Comparison of ENCODE assay signal across 8 cellular contexts in genomic region chr7:106110238-106110560, GRCh38. TPM values are rescaled to one million over a fixed set of nuclear protein-coding genes. Genes with fewer than 3 reads are reported as not detected.
A peak's percentile ranks its signal among the peaks of the same experiment; 100 is the strongest.
DNase-seq lines count a peak whose midpoint lies in the region; ATAC-seq and TF ChIP-seq lines count a peak whose summit lies in the region.

No MANE protein-coding gene starts in this region.

- H3K4me1 Mint-ChIP-seq in CD4-positive, CD25-positive, alpha-beta regulatory T cell: peaks cover 26 to 70% (median 46%) of the 10 kb centered on the region in 4 donors
- peaks cover 40% of the 10 kb centered on the region for H3K4me1 Mint-ChIP-seq in HFFc6 (ENCODE audit: low read depth)
- H3K4me1 Mint-ChIP-seq in natural killer cell: peaks cover 32 to 38% of the 10 kb centered on the region in 2 donors

- H3K9me3 ChIP-seq in CD4-positive, CD25-positive, alpha-beta regulatory T cell (ENCODE audit: control insufficient read depth in 2 of 2, low read length in 2 of 2): no peaks in the 10 kb centered on the region

- peak overlapping the region; percentile 87 for H3K4me3 ChIP-seq in CD4-positive, CD25-positive, alpha-beta regulatory T cell (ENCODE audit: low read depth, low read length)
- no peak overlapping the region for H3K4me3 ChIP-seq in astrocyte of the spinal cord (ENCODE audit: low read depth, low read length)

- intact Hi-C loops in natural killer cell (cut with micrococcal nuclease): loop anchor here (2.0 to 10.0 kb wide), 3 partner anchors 39 to 175 kb away; partner anchors contain the start of gene NAMPT

- peaks cover 47% of the 10 kb centered on the region for H3K4me1 ChIP-seq in CD4-positive, CD25-positive, alpha-beta regulatory T cell (ENCODE audit: control insufficient read depth, insufficient read depth, low read length, poor library complexity, severe bottlenecking)

- in situ Hi-C loops in astrocyte of the spinal cord (cut with HindIII; ENCODE audit: low sequenced_read_pairs): no loop called here

- no peak for TF ChIP-seq CTCF in HFFc6 (IDR thresholded peaks at IDR 0.05)
- TF ChIP-seq CTCF in astrocyte of the spinal cord (IDR thresholded peaks at IDR 0.05; ENCODE audit: low read depth, low read length): no peak
- TF ChIP-seq CTCF in natural killer cell (IDR thresholded peaks at IDR 0.05): no peak

- DNase-seq in CD4-positive, CD25-positive, alpha-beta regulatory T cell: no peak
- DNase-seq in HFFc6 (no peak), astrocyte of the spinal cord (ENCODE audit: low read depth, low spot score) (peak; percentile 9), natural killer cell (no peak), NCI-H1105 (lab: John Stamatoyannopoulos, UW) (no peak), amygdala (lab: John Stamatoyannopoulos, UW) (no peak)

- no peaks in the 10 kb centered on the region for H3K9me3 Mint-ChIP-seq in CD4-positive, CD25-positive, alpha-beta regulatory T cell
- H3K9me3 Mint-ChIP-seq in HFFc6: no peaks in the 10 kb centered on the region
- H3K9me3 Mint-ChIP-seq in natural killer cell: no peaks in the 10 kb centered on the region

- no peaks in the 10 kb centered on the region for H3K27me3 ChIP-seq in CD4-positive, CD25-positive, alpha-beta regulatory T cell (ENCODE audit: control insufficient read depth, insufficient read depth, low read length)

- H3K27ac Mint-ChIP-seq in CD4-positive, CD25-positive, alpha-beta regulatory T cell: peak overlapping the region; percentile 6 to 44 (median 42)
- peak overlapping the region; percentile 14 for H3K27ac Mint-ChIP-seq in HFFc6
- H3K27ac Mint-ChIP-seq in natural killer cell: peak overlapping the region in 1 of 2 donors; percentile 8

- peaks cover 4% of the 10 kb centered on the region for H3K36me3 Mint-ChIP-seq in CD4-positive, CD25-positive, alpha-beta regulatory T cell
- peaks cover 10% of the 10 kb centered on the region; the same call in 1 of the 2 replicates for H3K36me3 Mint-ChIP-seq in HFFc6 (ENCODE audit: low read depth)
- no peaks in the 10 kb centered on the region for H3K36me3 Mint-ChIP-seq in natural killer cell

- no peaks in the 10 kb centered on the region for H3K27me3 Mint-ChIP-seq in CD4-positive, CD25-positive, alpha-beta regulatory T cell
- H3K27me3 Mint-ChIP-seq in HFFc6 (ENCODE audit: insufficient read depth): no peaks in the 10 kb centered on the region; the same call in 1 of the 2 replicates
- H3K27me3 Mint-ChIP-seq in natural killer cell (ENCODE audit: low read depth in 2 of 2): peaks cover 2 to 19% of the 10 kb centered on the region in 2 donors

- no peaks in the 10 kb centered on the region for H3K36me3 ChIP-seq in CD4-positive, CD25-positive, alpha-beta regulatory T cell (ENCODE audit: control insufficient read depth, insufficient read depth, low read length)

- no peak for ATAC-seq in CD4-positive, CD25-positive, alpha-beta regulatory T cell (ENCODE audit: low read depth in 2 of 2)
- ATAC-seq in natural killer cell (no peak), HG02678 (IDR thresholded peaks at IDR 0.05; ENCODE audit: unreplicated experiment) (no peak), GM21825 (IDR thresholded peaks at IDR 0.05; ENCODE audit: unreplicated experiment) (no peak)

- peak overlapping the region; percentile 72 to 95 (median 93) for H3K4me3 Mint-ChIP-seq in CD4-positive, CD25-positive, alpha-beta regulatory T cell
- H3K4me3 Mint-ChIP-seq in HFFc6: peak overlapping the region; percentile 91
- H3K4me3 Mint-ChIP-seq in natural killer cell: peak overlapping the region; percentile 7

- H3K27ac ChIP-seq in CD4-positive, CD25-positive, alpha-beta regulatory T cell (ENCODE audit: insufficient read depth, low read length, poor library complexity, severe bottlenecking): peak overlapping the region; percentile 89

RNA-seq across cellular contexts. Expression of gene SYPL1, which starts 1.9 kb away (rescaled TPM):
- total RNA-seq in CD4-positive, CD25-positive, alpha-beta regulatory T cell: 37.8 TPM
- 10 to 100 TPM; 56.7 to 80.7 (median 69.8) TPM for polyA plus RNA-seq in CD4-positive, CD25-positive, alpha-beta regulatory T cell
- total RNA-seq in HFFc6 (2021; fragmentation: NEBNext Ultra II Directional; extraction: Animal tissue kit (Norgen Biotek cat#: 25700)): 10 to 100 TPM; 66.5 to 84.0 (median 74.6) TPM
- 10 to 100 TPM; 13.1 to 22.2 (median 14.9) TPM for total RNA-seq in natural killer cell

Comparison
In these comparisons a context has a peak if more than half of its experiments do, and no peak if none do; other contexts are left out.
1. H3K4me3 Mint-ChIP-seq: peak in every context shown above with its lines; median percentile 93 in CD4-positive, CD25-positive, alpha-beta regulatory T cell; 91 in HFFc6; 7 in natural killer cell.